In genomic region chrX:66200855-66201795, GRCh38 we compare ENCODE assay signal across 11 cellular contexts. TPM values are rescaled to one million over a fixed set of nuclear protein-coding genes. Genes with fewer than 3 reads are reported as not detected.
A peak's percentile ranks its signal among the peaks of the same experiment; 100 is the strongest.
DNase-seq lines count a peak whose midpoint lies in the region; ATAC-seq and TF ChIP-seq lines count a peak whose summit lies in the region.
"Had no signal": no experiment of that assay in that cellular context is flagged by ENCODE, and none has a peak within 500 bp of the region (broad histone marks: within the 10 kb centered on the region; RNA-seq: fewer than 3 reads in every experiment).

No MANE protein-coding gene starts in this region.

- H3K9me3 ChIP-seq in adrenal gland (replicated peaks in 1 of 3) (no peaks in the 10 kb centered on the region), WERI-Rb-1 (ENCODE audit: severe bottlenecking) (no peaks in the 10 kb centered on the region)
- H3K9me3 ChIP-seq: neutrophil, thyroid gland had no signal

- TF ChIP-seq POLR2A in adrenal gland (IDR thresholded peaks at IDR 0.05): no peak

- H3K27me3 ChIP-seq in adrenal gland: peaks cover 8% of the 10 kb centered on the region
- H3K27me3 ChIP-seq in WERI-Rb-1 (ENCODE audit: insufficient read depth, low read depth, severe bottlenecking): peaks cover 33% of the 10 kb centered on the region
- H3K27me3 ChIP-seq: neutrophil, thyroid gland had no signal

- H3K4me1 ChIP-seq in adrenal gland (replicated peaks in 1 of 2): no peaks in the 10 kb centered on the region
- H3K4me1 ChIP-seq: thyroid gland had no signal

- ATAC-seq in HG02852 (IDR thresholded peaks at IDR 0.05; ENCODE audit: unreplicated experiment) (peak; percentile 38), HG02870 (IDR thresholded peaks at IDR 0.05; ENCODE audit: unreplicated experiment) (no peak)

- H3K36me3 ChIP-seq in adrenal gland (replicated peaks in 1 of 2): no peaks in the 10 kb centered on the region
- no peaks in the 10 kb centered on the region for H3K36me3 ChIP-seq in WERI-Rb-1
- H3K36me3 ChIP-seq: neutrophil, thyroid gland had no signal

- peak; percentile 18 for DNase-seq in ELR (ENCODE audit: low read depth)
- no peak for DNase-seq in adrenal gland
- DNase-seq in myocyte (ENCODE audit: low read depth): peak; percentile 16
- DNase-seq in WERI-Rb-1: no peak
- no peak for DNase-seq in stimulated activated CD8-positive, alpha-beta memory T cell treated with anti-CD3 and anti-CD28 coated beads, Interleukin-4, amount 100 ng/mL, for 48 hours
- no peak for DNase-seq in hypothalamus (lab: John Stamatoyannopoulos, UW)
- DNase-seq: NCI-H446 treated with DMSO at 0.1 percent for 48 hours, thyroid gland had no signal

- TF ChIP-seq CTCF in adrenal gland (IDR thresholded peaks at IDR 0.05) (peak in 5 of 6 experiments; percentile 9 to 44 (median 40)), WERI-Rb-1 (IDR thresholded peaks at IDR 0.05; ENCODE audit: low read depth, low read length) (no peak)

- no peak overlapping the region for H3K27ac ChIP-seq in adrenal gland
- no peak overlapping the region for H3K27ac ChIP-seq in WERI-Rb-1
- H3K27ac ChIP-seq: neutrophil, thyroid gland had no signal

- H3K4me3 ChIP-seq in adrenal gland: no peak overlapping the region
- no peak overlapping the region for H3K4me3 ChIP-seq in WERI-Rb-1 (ENCODE audit: low read depth, low read length)
- H3K4me3 ChIP-seq: thyroid gland had no signal

- 35 to 44% (median 42%) methylated on average over 5 of the region's 5 CpGs for WGBS in adrenal gland, 4 donors

- intact Hi-C loops in adrenal gland (cut with DNase I): loop anchor here in 1 of 2 donors (5.0 kb wide), 1 partner anchor 526 kb away; no protein-coding TSS in a partner anchor

RNA-seq across cellular contexts. Expression of gene HEPH, which starts 37.1 kb away (rescaled TPM):
- total RNA-seq in adrenal gland (100 to 1,000 TPM in 1 of 8 donors, 10 to 100 TPM in 7; 27.7 to 111 (median 56.3) TPM), myocyte (31.3 and 38.0 TPM in 2 replicates)
- 10 to 100 TPM; 12.3 to 33.5 (median 14.9) TPM for polyA plus RNA-seq in adrenal gland
- 35.3 TPM for polyA plus RNA-seq in myocyte (2012)

Comparison
In these comparisons a context has a peak if more than half of its experiments do, and no peak if none do; other contexts are left out.
1. DNase-seq: peak in ELR (single experiment) and myocyte (single experiment); none in adrenal gland (0 of 7), WERI-Rb-1 (single experiment), stimulated activated CD8-positive, alpha-beta memory T cell treated with anti-CD3 and anti-CD28 coated beads, Interleukin-4, amount 100 ng/mL, for 48 hours (single experiment) and hypothalamus (0 of 51).